ENCODE assay signal across 14 cellular contexts in the genomic region with DNA sequence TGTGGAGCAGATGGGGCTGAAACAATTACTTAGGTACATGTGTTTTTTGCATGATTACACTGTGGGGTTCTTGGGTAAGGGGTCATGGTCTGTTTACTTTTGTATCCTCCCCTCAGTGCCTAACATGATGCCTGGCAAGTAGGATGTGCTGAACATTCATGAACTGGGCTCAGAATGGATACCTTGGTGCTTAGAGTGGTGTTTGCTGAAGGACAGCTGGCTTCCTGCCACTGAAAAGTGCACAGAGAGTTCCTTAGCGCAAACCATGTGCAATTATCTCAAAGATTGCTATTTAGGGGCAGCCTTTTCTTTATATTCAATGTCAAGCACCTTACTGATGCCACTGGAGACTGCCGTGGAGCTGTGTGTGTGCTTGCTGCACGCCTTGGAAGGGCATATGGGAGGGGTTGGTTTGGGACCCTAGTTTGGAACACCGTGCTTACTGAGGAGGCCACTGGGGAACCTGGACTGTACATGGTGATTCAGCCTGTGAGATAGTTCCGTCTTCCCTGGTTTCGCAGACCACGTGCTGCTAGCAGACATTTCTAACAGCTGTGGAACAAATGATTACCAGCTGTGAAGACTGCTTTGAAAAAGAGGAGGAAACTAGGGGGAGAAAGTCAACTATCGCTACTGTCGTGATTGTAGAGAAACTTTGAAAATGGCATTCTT.
DNase-seq lines count a peak whose midpoint lies in the region; ATAC-seq and TF ChIP-seq lines count a peak whose summit lies in the region.
"Had no signal": no experiment of that assay in that cellular context is flagged by ENCODE, and none has a peak within 500 bp of the region (broad histone marks: within the 10 kb centered on the region; RNA-seq: fewer than 3 reads in every experiment).

No MANE protein-coding gene starts in this region.

- no peaks in the 10 kb centered on the region for H3K36me3 ChIP-seq in left lung

- intact Hi-C loops in sciatic nerve (cut with DNase I): no loop called here
- intact Hi-C loops in left lung (cut with DNase I): no loop called here

- DNase-seq in GM03348 (ENCODE audit: low spot score) (peak; percentile 68), NCI-H69 (lab: John Stamatoyannopoulos, UW) (peak; percentile 91), fibroblast of mammary gland (ENCODE audit: low read depth) (peak; percentile 86), sciatic nerve (ENCODE audit: low spot score) (no peak), cerebellum (ENCODE audit: low spot score) (no peak), left lung (no peak)
- DNase-seq: activated CD8-positive, alpha-beta T cell treated with anti-CD3 and anti-CD28 coated beads, Interleukin-2, amount 10 ng/mL, durations not matched to agents 7 days and 5 days; activated naive CD8-positive, alpha-beta T cell treated with anti-CD3 and anti-CD28 coated beads, Interleukin-2, amount 10 ng/mL, durations not matched to agents 7 days and 5 days; DMS153; NCI-H1694 treated with DMSO at 0.1 percent for 48 hours; NCI-H526 treated with DMSO at 0.1 percent for 48 hours; stimulated activated CD4-positive, alpha-beta T cell treated with anti-CD3 and anti-CD28 coated beads, Interleukin-4, amount 100 ng/mL, for 1 hour had no signal

- no peaks in the 10 kb centered on the region for H3K9me3 ChIP-seq in left lung
- H3K9me3 ChIP-seq: BLaER1 had no signal

- H3K4me1 ChIP-seq in left lung: no peaks in the 10 kb centered on the region
- H3K4me1 ChIP-seq: BLaER1 had no signal

- peaks cover 0 to 8% of the 10 kb centered on the region in 2 donors for H3K27me3 ChIP-seq in left lung
- H3K27me3 ChIP-seq: BLaER1 had no signal

- H3K4me3 ChIP-seq in fibroblast of mammary gland (ENCODE audit: control insufficient read depth, low read depth, low read length) (no peak overlapping the region), left lung (no peak overlapping the region)
- H3K4me3 ChIP-seq: BLaER1 had no signal

- TF ChIP-seq CTCF in fibroblast of mammary gland (conservative IDR thresholded peaks at IDR 0.05; ENCODE audit: control insufficient read depth, insufficient read depth, low read depth, low read length) (no peak), left lung (IDR thresholded peaks at IDR 0.05) (no peak)

- H3K27ac ChIP-seq in left lung: no peak overlapping the region
- H3K27ac ChIP-seq: BLaER1 had no signal

- peak; percentile 84 for ATAC-seq in sciatic nerve
- no peak for ATAC-seq in GM21423 (IDR thresholded peaks at IDR 0.05; ENCODE audit: unreplicated experiment)
- ATAC-seq in left lung: no peak
- ATAC-seq: activated CD8-positive, alpha-beta T cell treated with anti-CD3 and anti-CD28 coated beads, Interleukin-2, amount 10 ng/mL, durations not matched to agents 7 days and 5 days had no signal

Comparison
In these comparisons a context has a peak if more than half of its experiments do, and no peak if none do; other contexts are left out.
1. DNase-seq: peak in GM03348 (single experiment), NCI-H69 (single experiment) and fibroblast of mammary gland (single experiment); none in sciatic nerve (single experiment), cerebellum (single experiment) and left lung (0 of 2).